ENCODE assay signal across 16 cellular contexts in genomic region chr10:43225004-43225786, GRCh38. TPM values are rescaled to one million over a fixed set of nuclear protein-coding genes. Genes with fewer than 3 reads are reported as not detected.
DNase-seq lines count a peak whose midpoint lies in the region; ATAC-seq, FAIRE-seq and TF ChIP-seq lines count a peak whose summit lies in the region.
"Had no signal": no experiment of that assay in that cellular context is flagged by ENCODE, and none has a peak within 500 bp of the region (broad histone marks: within the 10 kb centered on the region; RNA-seq: fewer than 3 reads in every experiment).

No MANE protein-coding gene starts in this region.

- peak overlapping the region in 4 of 8 donors; percentile 17 to 56 (median 34) for H3K4me3 Mint-ChIP-seq in CD4-positive, alpha-beta memory T cell
- peak overlapping the region; percentile 25 for H3K4me3 Mint-ChIP-seq in central memory CD8-positive, alpha-beta T cell
- peak overlapping the region; percentile 19 for H3K4me3 Mint-ChIP-seq in neural progenitor cell
- H3K4me3 Mint-ChIP-seq: naive thymus-derived CD4-positive, alpha-beta T cell had no signal

- DNase-seq in CD4-positive, alpha-beta memory T cell, result no peak
- DNase-seq in central memory CD8-positive, alpha-beta T cell (ENCODE audit: low spot score in 2 of 2), result no peak
- no peak for DNase-seq in neural progenitor cell (ENCODE audit: low spot score)
- no peak for DNase-seq in GM12891 (ENCODE audit: insufficient read length, low spot score)
- DNase-seq: cerebellar nuclear complex, DND-41, foreskin keratinocyte, IMR-90, NCI-H2171 treated with DMSO at 0.1 percent for 48 hours, retina had no signal

- intact Hi-C loops in CD4-positive, alpha-beta memory T cell (cut with micrococcal nuclease), result no loop called here

- H2AFZ ChIP-seq in neural progenitor cell (replicated peaks), result no peak overlapping the region

- POLR2A ChIA-PET in CD4-positive, alpha-beta memory T cell (lab: Charles Lee; ENCODE audit: partially characterized antibody), result no interaction called here

- no peak for TF ChIP-seq POLR2A in GM12891 (IDR thresholded peaks at IDR 0.05; ENCODE audit: low read depth, low read length)

- no peak overlapping the region for H3K4me3 ChIP-seq in BLaER1
- H3K4me3 ChIP-seq in CD4-positive, alpha-beta memory T cell (ENCODE audit: low read length in 2 of 2), result no peak overlapping the region
- no peak overlapping the region for H3K4me3 ChIP-seq in neural progenitor cell

- H3K4me1 ChIP-seq in BLaER1 (peaks cover 80% of the 10 kb centered on the region), neural progenitor cell (peaks cover 5% of the 10 kb centered on the region)
- H3K4me1 ChIP-seq in CD4-positive, alpha-beta memory T cell (ENCODE audit: insufficient read depth, low read length), result peaks cover 33% of the 10 kb centered on the region
- H3K4me1 ChIP-seq: foreskin keratinocyte had no signal

- H3K9ac ChIP-seq in BLaER1 (0 out of 2 replicates have a peak overlapping the region, but pooled peaks have one; percentile 10), neural progenitor cell (no peak overlapping the region)

- no peaks in the 10 kb centered on the region for H3K79me2 ChIP-seq in neural progenitor cell (ENCODE audit: low read depth)

- peak overlapping the region in 5 of 7 donors; percentile 12 to 69 (median 55) for H3K27ac Mint-ChIP-seq in CD4-positive, alpha-beta memory T cell
- peak overlapping the region; percentile 74 for H3K27ac Mint-ChIP-seq in central memory CD8-positive, alpha-beta T cell (ENCODE audit: low read depth)
- peak overlapping the region; percentile 32 for H3K27ac Mint-ChIP-seq in neural progenitor cell
- H3K27ac Mint-ChIP-seq: naive thymus-derived CD4-positive, alpha-beta T cell had no signal

- no peak for ATAC-seq in central memory CD8-positive, alpha-beta T cell (replicated peaks; ENCODE audit: extremely low read depth, poor library complexity, severe bottlenecking)
- no peak for ATAC-seq in GM19035 (IDR thresholded peaks at IDR 0.05; ENCODE audit: unreplicated experiment)
- no peak for ATAC-seq in HG02884 (IDR thresholded peaks at IDR 0.05; ENCODE audit: unreplicated experiment)
- ATAC-seq: foreskin keratinocyte had no signal

- H3K27ac ChIP-seq in BLaER1 (peak overlapping the region; percentile 72), neural progenitor cell (no peak overlapping the region)
- H3K27ac ChIP-seq in CD4-positive, alpha-beta memory T cell (ENCODE audit: low read depth, low read length), result no peak overlapping the region
- H3K27ac ChIP-seq: C4-2B, foreskin keratinocyte had no signal

- peaks cover 15 to 42% (median 23%) of the 10 kb centered on the region in 4 donors for H3K4me1 Mint-ChIP-seq in CD4-positive, alpha-beta memory T cell
- peaks cover 69% of the 10 kb centered on the region for H3K4me1 Mint-ChIP-seq in central memory CD8-positive, alpha-beta T cell
- H3K4me1 Mint-ChIP-seq in neural progenitor cell, result peaks cover 5% of the 10 kb centered on the region

- H3K36me3 Mint-ChIP-seq in CD4-positive, alpha-beta memory T cell, result no peaks in the 10 kb centered on the region
- peaks cover 8% of the 10 kb centered on the region for H3K36me3 Mint-ChIP-seq in central memory CD8-positive, alpha-beta T cell (ENCODE audit: insufficient read depth)
- H3K36me3 Mint-ChIP-seq in neural progenitor cell, result no peaks in the 10 kb centered on the region
- H3K36me3 Mint-ChIP-seq: naive thymus-derived CD4-positive, alpha-beta T cell had no signal

- peaks cover 2% of the 10 kb centered on the region in 2 donors for H3K27me3 Mint-ChIP-seq in CD4-positive, alpha-beta memory T cell
- no peaks in the 10 kb centered on the region for H3K27me3 Mint-ChIP-seq in central memory CD8-positive, alpha-beta T cell
- peaks cover 26% of the 10 kb centered on the region for H3K27me3 Mint-ChIP-seq in neural progenitor cell (ENCODE audit: insufficient read depth, low read depth)

- no peaks in the 10 kb centered on the region for H4K20me1 ChIP-seq in BLaER1
- H4K20me1 ChIP-seq in neural progenitor cell (ENCODE audit: low read depth), result peaks cover 9% of the 10 kb centered on the region

- FAIRE-seq in GM12891 (lab: Jason Lieb, UNC), result no peak
- FAIRE-seq: RCC 7860 had no signal

- H3K36me3 ChIP-seq in BLaER1 (no peaks in the 10 kb centered on the region), neural progenitor cell (no peaks in the 10 kb centered on the region)
- no peaks in the 10 kb centered on the region for H3K36me3 ChIP-seq in CD4-positive, alpha-beta memory T cell (ENCODE audit: insufficient read depth, low read length)

- H3K9me3 ChIP-seq in BLaER1, result no peaks in the 10 kb centered on the region
- no peaks in the 10 kb centered on the region for H3K9me3 ChIP-seq in CD4-positive, alpha-beta memory T cell (ENCODE audit: control insufficient read depth in 1 of 2, low read length in 2 of 2)
- H3K9me3 ChIP-seq in neural progenitor cell (ENCODE audit: low read depth), result no peaks in the 10 kb centered on the region

- TF ChIP-seq CTCF in neural progenitor cell (IDR thresholded peaks at IDR 0.05), result no peak

- H3K9me3 Mint-ChIP-seq in CD4-positive, alpha-beta memory T cell, result no peaks in the 10 kb centered on the region
- no peaks in the 10 kb centered on the region for H3K9me3 Mint-ChIP-seq in central memory CD8-positive, alpha-beta T cell
- no peaks in the 10 kb centered on the region for H3K9me3 Mint-ChIP-seq in neural progenitor cell

- H3K27me3 ChIP-seq in BLaER1 (peaks cover 18% of the 10 kb centered on the region), neural progenitor cell (peaks cover 37% of the 10 kb centered on the region)
- H3K27me3 ChIP-seq in CD4-positive, alpha-beta memory T cell (ENCODE audit: insufficient read depth, low read length), result no peaks in the 10 kb centered on the region

- CTCF ChIA-PET in CD4-positive, alpha-beta memory T cell (lab: Charles Lee; ENCODE audit: partially characterized antibody), result interaction anchor here (1.4 kb wide), 1 partner anchor 23 kb away, joined by 3 read pairs; no protein-coding TSS in a partner anchor

- no peaks in the 10 kb centered on the region for H3F3A ChIP-seq in neural progenitor cell (ENCODE audit: low read depth)

- peak overlapping the region; percentile 94 for H3K4me2 ChIP-seq in BLaER1
- no peak overlapping the region for H3K4me2 ChIP-seq in neural progenitor cell

TF ChIP-seq in GM12891, 5 proteins besides CTCF, POLR2A, EP300 and RAD21:
- TF ChIP-seq TAF1 (IDR thresholded peaks at IDR 0.05; ENCODE audit: low read depth, low read length) (no peak), POLR2AphosphoS5 (IDR thresholded peaks at IDR 0.05; ENCODE audit: low read depth, low read length) (no peak), POU2F2 (IDR thresholded peaks at IDR 0.05; ENCODE audit: low read depth, low read length) (no peak), SPI1 (IDR thresholded peaks at IDR 0.05; ENCODE audit: low read depth, low read length) (no peak), PAX5 (IDR thresholded peaks at IDR 0.05; ENCODE audit: insufficient read depth, low read length, severe bottlenecking) (no peak)

RNA-seq across cellular contexts. Expression of gene RASGEF1A, which starts 41.7 kb away (rescaled TPM):
- 1 to 10 TPM; 6.5 to 7.4 TPM for total RNA-seq in CD4-positive, alpha-beta memory T cell
- 1 to 10 TPM; 1.3 to 3.4 TPM for polyA plus RNA-seq in CD4-positive, alpha-beta memory T cell
- total RNA-seq in neural progenitor cell (ENCODE audit: low replicate concordance), result 3.5 and 6.5 TPM in 2 replicates
- polyA plus RNA-seq in GM12891 (2012; ENCODE audit: low read depth, missing spikeins), result 0.50 TPM
